ENCODE assay signal across 8 cellular contexts in the genomic region with DNA sequence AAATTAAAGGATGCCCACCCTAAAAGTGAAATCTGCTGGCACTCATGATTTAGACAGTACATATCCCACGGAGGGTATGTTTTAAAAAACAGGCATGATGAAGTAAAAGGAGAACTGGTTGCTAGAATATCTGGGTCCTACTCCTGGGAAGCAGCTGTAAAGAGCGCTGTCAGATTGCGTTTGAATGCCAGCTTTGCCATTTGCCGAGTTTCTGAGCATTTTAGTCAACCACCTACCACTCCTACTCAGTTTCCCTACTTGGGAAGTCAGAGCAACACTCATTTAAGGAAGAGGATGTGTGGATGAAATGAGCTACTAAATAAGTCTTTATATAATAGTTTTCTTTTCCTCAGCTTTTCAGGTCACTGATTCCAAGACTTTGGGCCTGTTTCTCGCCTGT. TPM values are rescaled to one million over a fixed set of nuclear protein-coding genes. Genes with fewer than 3 reads are reported as not detected.
DNase-seq lines count a peak whose midpoint lies in the region; ATAC-seq and TF ChIP-seq lines count a peak whose summit lies in the region.

No MANE protein-coding gene starts in this region.

- H3K79me2 ChIP-seq in SU-DHL-6 (ENCODE audit: insufficient read depth, low read length), result peaks cover 45% of the 10 kb centered on the region

- H2AFZ ChIP-seq in SU-DHL-6 (ENCODE audit: low read depth, low read length, severe bottlenecking), result peak overlapping the region; percentile 61

- TF ChIP-seq CTCF in GM12865 (IDR thresholded peaks at IDR 0.05; ENCODE audit: insufficient read depth, low read depth, low read length, missing control alignments) (no peak), SU-DHL-6 (IDR thresholded peaks at IDR 0.05; ENCODE audit: insufficient read depth, low read length, poor library complexity, severe bottlenecking) (no peak), fibroblast of pulmonary artery (IDR thresholded peaks at IDR 0.05; ENCODE audit: low read length, missing control alignments) (no peak)

- H4K20me1 ChIP-seq in SU-DHL-6 (ENCODE audit: low read depth, low read length), result no peaks in the 10 kb centered on the region

- H3K9ac ChIP-seq in SU-DHL-6 (ENCODE audit: low read length), result peak overlapping the region; percentile 73
- H3K9ac ChIP-seq in skeletal muscle tissue (ENCODE audit: low read depth in 1 of 3, low read length in 3 of 3), result peak overlapping the region; percentile 77 to 86 (median 82)

- H3K27ac ChIP-seq in SU-DHL-6 (ENCODE audit: low read depth, low read length), result peak overlapping the region; percentile 67
- peak overlapping the region; percentile 73 for H3K27ac ChIP-seq in skeletal muscle tissue (ENCODE audit: low read depth, low read length)

- H3K4me2 ChIP-seq in SU-DHL-6 (ENCODE audit: low read depth, low read length, poor library complexity, severe bottlenecking), result peak overlapping the region; percentile 95

- H3K9me3 ChIP-seq in SU-DHL-6 (ENCODE audit: insufficient read depth, low read length) (no peaks in the 10 kb centered on the region), skeletal muscle tissue (ENCODE audit: control insufficient read depth in 3 of 3, low read length in 3 of 3) (no peaks in the 10 kb centered on the region)

- H3K36me3 ChIP-seq in SU-DHL-6 (ENCODE audit: low read length) (peaks cover 21% of the 10 kb centered on the region), skeletal muscle tissue (ENCODE audit: control insufficient read depth in 3 of 3, insufficient read depth in 3 of 3, low read length in 3 of 3) (peaks cover 0 to 2% (median 0%) of the 10 kb centered on the region in 3 donors)

- H3K4me3 ChIP-seq in GM12865 (ENCODE audit: low read depth, low read length), result peak overlapping the region; percentile 96
- H3K4me3 ChIP-seq in SU-DHL-6 (ENCODE audit: insufficient read depth, low read length, poor library complexity, severe bottlenecking), result peak overlapping the region; percentile 76
- peak overlapping the region; percentile 91 for H3K4me3 ChIP-seq in fibroblast of pulmonary artery (replicated peaks; ENCODE audit: low read depth, low read length)
- H3K4me3 ChIP-seq in skeletal muscle tissue (ENCODE audit: low read length in 3 of 3), result peak overlapping the region; percentile 85 to 100 (median 98)

- H3K27me3 ChIP-seq in SU-DHL-6 (ENCODE audit: low read length) (no peaks in the 10 kb centered on the region), skeletal muscle tissue (ENCODE audit: control insufficient read depth in 3 of 3, insufficient read depth in 3 of 3, low read length in 3 of 3) (no peaks in the 10 kb centered on the region)

- H3K9me2 ChIP-seq in SU-DHL-6 (replicated peaks; ENCODE audit: insufficient read depth, low read length), result no peaks in the 10 kb centered on the region

- peak; percentile 6 for DNase-seq in GM12865 (ENCODE audit: low read depth)
- DNase-seq in fibroblast of pulmonary artery (ENCODE audit: low read depth), result no peak
- DNase-seq in activated effector memory CD4-positive, alpha-beta T cell treated with anti-CD3 and anti-CD28 coated beads, Interleukin-2, amount 50 U/mL, for 16 hours, result no peak
- DNase-seq in NCI-H187 treated with DMSO at 0.1 percent for 48 hours (lab: John Stamatoyannopoulos, UW), result no peak

- H3F3A ChIP-seq in SU-DHL-6 (ENCODE audit: insufficient read depth), result peaks cover 6% of the 10 kb centered on the region; the same call in 1 of the 2 replicates

- ATAC-seq in GM18907 (IDR thresholded peaks at IDR 0.05; ENCODE audit: unreplicated experiment) (no peak), GM18511 (IDR thresholded peaks at IDR 0.05; ENCODE audit: unreplicated experiment) (no peak)

- peaks cover 15 to 24% (median 18%) of the 10 kb centered on the region in 3 donors for H3K4me1 ChIP-seq in skeletal muscle tissue (ENCODE audit: control insufficient read depth in 3 of 3, insufficient read depth in 3 of 3, low read length in 3 of 3)

RNA-seq across cellular contexts. Expression of a gene that starts 1.1 kb away (rescaled TPM):
- 5.2 TPM for total RNA-seq in skeletal muscle tissue
